In the genomic region with DNA sequence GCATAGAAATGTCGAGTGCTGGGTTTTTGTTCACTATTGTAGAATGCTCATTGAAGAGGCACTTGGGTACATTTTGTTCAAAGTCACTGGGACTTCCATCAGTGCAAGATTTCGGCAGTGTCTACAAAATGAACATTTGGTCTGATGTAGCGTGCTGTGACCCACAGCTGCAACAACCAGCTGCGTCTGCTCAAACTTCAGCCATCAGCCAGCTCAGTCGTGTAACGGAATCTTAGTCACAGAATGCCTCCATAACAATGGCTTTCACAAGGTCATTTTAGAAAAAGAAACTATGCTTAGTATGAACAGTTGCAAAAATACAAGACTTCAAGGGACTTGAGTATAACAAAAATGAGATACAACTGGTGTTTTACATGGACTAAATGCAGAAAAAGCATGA, we compare ENCODE assay signal across 14 cellular contexts.
DNase-seq lines count a peak whose midpoint lies in the region; ATAC-seq, FAIRE-seq and TF ChIP-seq lines count a peak whose summit lies in the region.
"Had no signal": no experiment of that assay in that cellular context is flagged by ENCODE, and none has a peak within 500 bp of the region (broad histone marks: within the 10 kb centered on the region; RNA-seq: fewer than 3 reads in every experiment).

No MANE protein-coding gene starts in this region.

- intact Hi-C loops in kidney (cut with DNase I) = no loop called here

- H3K4me3 ChIP-seq in kidney (ENCODE audit: low read length in 2 of 2) = no peak overlapping the region
- no peak overlapping the region for H3K4me3 ChIP-seq in SK-N-SH (ENCODE audit: low read depth in 2 of 2, low read length in 1 of 2)
- no peak overlapping the region for H3K4me3 ChIP-seq in tibial nerve
- H3K4me3 ChIP-seq: body of pancreas had no signal

- no peaks in the 10 kb centered on the region for H3K27me3 ChIP-seq in SK-N-SH (ENCODE audit: insufficient read depth)
- no peaks in the 10 kb centered on the region for H3K27me3 ChIP-seq in tibial nerve
- H3K27me3 ChIP-seq: body of pancreas had no signal

- H3F3A ChIP-seq in SK-N-SH (replicated peaks; ENCODE audit: insufficient read depth) = no peaks in the 10 kb centered on the region

- TF ChIP-seq EP300 in SK-N-SH (IDR thresholded peaks at IDR 0.05; ENCODE audit: borderline replicate concordance in 1 of 2, low read depth in 1 of 2, low read length in 1 of 2) (no peak), tibial nerve (IDR thresholded peaks at IDR 0.05) (no peak)

- H3K4me2 ChIP-seq in SK-N-SH = no peak overlapping the region

- TF ChIP-seq CTCF in kidney (IDR thresholded peaks at IDR 0.05; ENCODE audit: borderline replicate concordance, extremely low read depth, insufficient read depth) (no peak), SK-N-SH (IDR thresholded peaks at IDR 0.05) (no peak), tibial nerve (IDR thresholded peaks at IDR 0.05) (no peak)

- H3K4me1 ChIP-seq in kidney (ENCODE audit: control insufficient read depth in 1 of 2, insufficient read depth in 1 of 2, low read depth in 1 of 2, low read length in 2 of 2) = no peaks in the 10 kb centered on the region
- no peaks in the 10 kb centered on the region for H3K4me1 ChIP-seq in SK-N-SH (ENCODE audit: control insufficient read depth in 1 of 2, insufficient read depth in 2 of 2, low read depth in 1 of 2, low read length in 1 of 2)
- no peaks in the 10 kb centered on the region for H3K4me1 ChIP-seq in tibial nerve
- H3K4me1 ChIP-seq: body of pancreas had no signal

- peak; percentile 28 for DNase-seq in AG20443 (ENCODE audit: low spot score)
- peak; percentile 87 for DNase-seq in kidney
- peak; percentile 13 for DNase-seq in renal cortical epithelial cell (ENCODE audit: low read depth)
- no peak for DNase-seq in SK-N-SH
- no peak for DNase-seq in NCI-H1417 treated with DMSO at 0.1 percent for 48 hours (lab: John Stamatoyannopoulos, UW)
- no peak for DNase-seq in tibial nerve (ENCODE audit: low spot score in 2 of 2)
- DNase-seq: ACHN; activated CD4-positive, alpha-beta T cell treated with anti-CD3 and anti-CD28 coated beads, Interleukin-2, amount 10 ng/mL, durations not matched to agents 7 days and 5 days; NCI-H526; RPMI8226 had no signal

- H3K9me3 ChIP-seq in kidney (ENCODE audit: control insufficient read depth in 1 of 2, low read length in 2 of 2) = no peaks in the 10 kb centered on the region
- H3K9me3 ChIP-seq in SK-N-SH = no peaks in the 10 kb centered on the region
- H3K9me3 ChIP-seq in tibial nerve = no peaks in the 10 kb centered on the region
- H3K9me3 ChIP-seq: body of pancreas had no signal

- no peak for TF ChIP-seq RAD21 in SK-N-SH (IDR thresholded peaks at IDR 0.05; ENCODE audit: low read length)

- POLR2A ChIA-PET in SK-N-SH (lab: Yijun Ruan, JAX) = no interaction called here

- no peaks in the 10 kb centered on the region for H3K79me2 ChIP-seq in SK-N-SH (ENCODE audit: insufficient read depth)

- H3K36me3 ChIP-seq in kidney (ENCODE audit: control insufficient read depth in 1 of 2, insufficient read depth in 2 of 2, low read length in 2 of 2) (no peaks in the 10 kb centered on the region), SK-N-SH (replicated peaks in 1 of 2; ENCODE audit: control insufficient read depth in 1 of 2, insufficient read depth in 2 of 2, low read length in 1 of 2) (no peaks in the 10 kb centered on the region), tibial nerve (no peaks in the 10 kb centered on the region)

- ATAC-seq in GM21737 (IDR thresholded peaks at IDR 0.05; ENCODE audit: unreplicated experiment) = no peak
- ATAC-seq: activated T-helper 17 cell treated with anti-CD3 and anti-CD28 coated beads, Interleukin-2, amount 50 U/mL, for 72 hours; body of pancreas had no signal

- H3K27ac ChIP-seq in cingulate gyrus (ENCODE audit: low read depth, low read length) (peak overlapping the region; percentile 56), kidney (ENCODE audit: low read depth in 2 of 2, low read length in 2 of 2) (no peak overlapping the region), SK-N-SH (ENCODE audit: low read depth in 2 of 2, low read length in 1 of 2) (no peak overlapping the region), tibial nerve (no peak overlapping the region)
- H3K27ac ChIP-seq: body of pancreas had no signal

- no peak for TF ChIP-seq POLR2A in tibial nerve (IDR thresholded peaks at IDR 0.05)

- CTCF ChIA-PET in SK-N-SH (lab: Yijun Ruan, JAX) = no interaction called here

- H2AFZ ChIP-seq in SK-N-SH (ENCODE audit: low read depth) = no peak overlapping the region

- H4K20me1 ChIP-seq in SK-N-SH (ENCODE audit: insufficient read depth) = no peaks in the 10 kb centered on the region

- H3K9me2 ChIP-seq in SK-N-SH = no peaks in the 10 kb centered on the region

- H3K9ac ChIP-seq in kidney (ENCODE audit: low read length in 2 of 2) = no peak overlapping the region
- no peak overlapping the region for H3K9ac ChIP-seq in SK-N-SH

- no peak for FAIRE-seq in kidney (lab: Jason Lieb, UNC)

- 81% methylated on average over 6 of the region's 6 CpGs for WGBS in SK-N-SH (ENCODE audit: low lambda C conversion rate)
- WGBS in tibial nerve, 2 donors = 35 to 36% methylated on average over 6 of the region's 6 CpGs

TF ChIP-seq in SK-N-SH, 30 proteins besides CTCF, POLR2A, EP300 and RAD21 (continues in another document):
- TF ChIP-seq FOXJ3 (CRISPR knock-in tag; IDR thresholded peaks at IDR 0.05) = no peak
- TF ChIP-seq, protein P1, sequence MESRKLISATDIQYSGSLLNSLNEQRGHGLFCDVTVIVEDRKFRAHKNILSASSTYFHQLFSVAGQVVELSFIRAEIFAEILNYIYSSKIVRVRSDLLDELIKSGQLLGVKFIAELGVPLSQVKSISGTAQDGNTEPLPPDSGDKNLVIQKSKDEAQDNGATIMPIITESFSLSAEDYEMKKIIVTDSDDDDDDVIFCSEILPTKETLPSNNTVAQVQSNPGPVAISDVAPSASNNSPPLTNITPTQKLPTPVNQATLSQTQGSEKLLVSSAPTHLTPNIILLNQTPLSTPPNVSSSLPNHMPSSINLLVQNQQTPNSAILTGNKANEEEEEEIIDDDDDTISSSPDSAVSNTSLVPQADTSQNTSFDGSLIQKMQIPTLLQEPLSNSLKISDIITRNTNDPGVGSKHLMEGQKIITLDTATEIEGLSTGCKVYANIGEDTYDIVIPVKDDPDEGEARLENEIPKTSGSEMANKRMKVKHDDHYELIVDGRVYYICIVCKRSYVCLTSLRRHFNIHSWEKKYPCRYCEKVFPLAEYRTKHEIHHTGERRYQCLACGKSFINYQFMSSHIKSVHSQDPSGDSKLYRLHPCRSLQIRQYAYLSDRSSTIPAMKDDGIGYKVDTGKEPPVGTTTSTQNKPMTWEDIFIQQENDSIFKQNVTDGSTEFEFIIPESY (IDR thresholded peaks at IDR 0.05; ENCODE audit: borderline replicate concordance, low read depth) = no peak
- no peak for TF ChIP-seq FOXM1 (IDR thresholded peaks at IDR 0.05; ENCODE audit: low read depth)
- TF ChIP-seq GABPA (IDR thresholded peaks at IDR 0.05; ENCODE audit: low read depth) = no peak
- TF ChIP-seq NRF1 (IDR thresholded peaks at IDR 0.05; ENCODE audit: low read depth, low read length) = no peak
- no peak for TF ChIP-seq SIN3A (IDR thresholded peaks at IDR 0.05; ENCODE audit: borderline replicate concordance, low read depth, low read length)
- TF ChIP-seq, protein P2, sequence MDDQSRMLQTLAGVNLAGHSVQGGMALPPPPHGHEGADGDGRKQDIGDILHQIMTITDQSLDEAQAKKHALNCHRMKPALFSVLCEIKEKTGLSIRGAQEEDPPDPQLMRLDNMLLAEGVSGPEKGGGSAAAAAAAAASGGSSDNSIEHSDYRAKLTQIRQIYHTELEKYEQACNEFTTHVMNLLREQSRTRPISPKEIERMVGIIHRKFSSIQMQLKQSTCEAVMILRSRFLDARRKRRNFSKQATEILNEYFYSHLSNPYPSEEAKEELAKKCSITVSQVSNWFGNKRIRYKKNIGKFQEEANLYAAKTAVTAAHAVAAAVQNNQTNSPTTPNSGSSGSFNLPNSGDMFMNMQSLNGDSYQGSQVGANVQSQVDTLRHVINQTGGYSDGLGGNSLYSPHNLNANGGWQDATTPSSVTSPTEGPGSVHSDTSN (IDR thresholded peaks at IDR 0.05) = no peak
- no peak for TF ChIP-seq FOSL2 (IDR thresholded peaks at IDR 0.05; ENCODE audit: borderline replicate concordance, low read depth)
- TF ChIP-seq, protein P3, sequence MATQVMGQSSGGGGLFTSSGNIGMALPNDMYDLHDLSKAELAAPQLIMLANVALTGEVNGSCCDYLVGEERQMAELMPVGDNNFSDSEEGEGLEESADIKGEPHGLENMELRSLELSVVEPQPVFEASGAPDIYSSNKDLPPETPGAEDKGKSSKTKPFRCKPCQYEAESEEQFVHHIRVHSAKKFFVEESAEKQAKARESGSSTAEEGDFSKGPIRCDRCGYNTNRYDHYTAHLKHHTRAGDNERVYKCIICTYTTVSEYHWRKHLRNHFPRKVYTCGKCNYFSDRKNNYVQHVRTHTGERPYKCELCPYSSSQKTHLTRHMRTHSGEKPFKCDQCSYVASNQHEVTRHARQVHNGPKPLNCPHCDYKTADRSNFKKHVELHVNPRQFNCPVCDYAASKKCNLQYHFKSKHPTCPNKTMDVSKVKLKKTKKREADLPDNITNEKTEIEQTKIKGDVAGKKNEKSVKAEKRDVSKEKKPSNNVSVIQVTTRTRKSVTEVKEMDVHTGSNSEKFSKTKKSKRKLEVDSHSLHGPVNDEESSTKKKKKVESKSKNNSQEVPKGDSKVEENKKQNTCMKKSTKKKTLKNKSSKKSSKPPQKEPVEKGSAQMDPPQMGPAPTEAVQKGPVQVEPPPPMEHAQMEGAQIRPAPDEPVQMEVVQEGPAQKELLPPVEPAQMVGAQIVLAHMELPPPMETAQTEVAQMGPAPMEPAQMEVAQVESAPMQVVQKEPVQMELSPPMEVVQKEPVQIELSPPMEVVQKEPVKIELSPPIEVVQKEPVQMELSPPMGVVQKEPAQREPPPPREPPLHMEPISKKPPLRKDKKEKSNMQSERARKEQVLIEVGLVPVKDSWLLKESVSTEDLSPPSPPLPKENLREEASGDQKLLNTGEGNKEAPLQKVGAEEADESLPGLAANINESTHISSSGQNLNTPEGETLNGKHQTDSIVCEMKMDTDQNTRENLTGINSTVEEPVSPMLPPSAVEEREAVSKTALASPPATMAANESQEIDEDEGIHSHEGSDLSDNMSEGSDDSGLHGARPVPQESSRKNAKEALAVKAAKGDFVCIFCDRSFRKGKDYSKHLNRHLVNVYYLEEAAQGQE (IDR thresholded peaks at IDR 0.05; ENCODE audit: low read depth, low read length) = no peak
- no peak for TF ChIP-seq SMC3 (IDR thresholded peaks at IDR 0.05; ENCODE audit: low read depth, low read length)
- TF ChIP-seq RFX5 (IDR thresholded peaks at IDR 0.05; ENCODE audit: low read length) = no peak
- TF ChIP-seq, protein P4, sequence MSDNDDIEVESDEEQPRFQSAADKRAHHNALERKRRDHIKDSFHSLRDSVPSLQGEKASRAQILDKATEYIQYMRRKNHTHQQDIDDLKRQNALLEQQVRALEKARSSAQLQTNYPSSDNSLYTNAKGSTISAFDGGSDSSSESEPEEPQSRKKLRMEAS (IDR thresholded peaks at IDR 0.05; ENCODE audit: low read depth) = no peak
- TF ChIP-seq JUND (IDR thresholded peaks at IDR 0.05) = no peak
- TF ChIP-seq ELF1 (IDR thresholded peaks at IDR 0.05) = no peak
- TF ChIP-seq TCF12 (IDR thresholded peaks at IDR 0.05) = no peak
- no peak for TF ChIP-seq GATA2 (CRISPR knock-in tag; IDR thresholded peaks at IDR 0.05)

Comparison
In these comparisons a context has a peak if more than half of its experiments do, and no peak if none do; other contexts are left out.
1. DNase-seq: peak in AG20443 (single experiment), kidney (single experiment) and renal cortical epithelial cell (single experiment); none in SK-N-SH (single experiment), NCI-H1417 treated with DMSO at 0.1 percent for 48 hours (single experiment) and tibial nerve (0 of 2).